ENCODE assay signal across 20 cellular contexts in genomic region chr9:136232964-136233363, GRCh38. TPM values are rescaled to one million over a fixed set of nuclear protein-coding genes. Genes with fewer than 3 reads are reported as not detected.
DNase-seq lines count a peak whose midpoint lies in the region; ATAC-seq, FAIRE-seq and TF ChIP-seq lines count a peak whose summit lies in the region.
"Had no signal": no experiment of that assay in that cellular context is flagged by ENCODE, and none has a peak within 500 bp of the region (broad histone marks: within the 10 kb centered on the region; RNA-seq: fewer than 3 reads in every experiment).

No MANE protein-coding gene starts in this region.

- peak; percentile 50 for FAIRE-seq in bronchial epithelial cell (lab: Jason Lieb, UNC)
- FAIRE-seq: endothelial cell of umbilical vein, keratinocyte, small intestine had no signal

- H3K4me1 ChIP-seq in BLaER1, result peaks cover 100% of the 10 kb centered on the region
- peaks cover 46 to 100% (median 96%) of the 10 kb centered on the region in 10 experiments for H3K4me1 ChIP-seq in BLaER1 treated with 17β-estradiol and CSF1 and Interleukin-3, amounts not matched to agents 10 nM and 100 nM

- H3K4me3 ChIP-seq in BLaER1 (no peak overlapping the region), SK-N-MC (no peak overlapping the region), bronchial epithelial cell (ENCODE audit: low read depth, low read length) (no peak overlapping the region)
- no peak overlapping the region; a peak in 1 of 20 replicates for H3K4me3 ChIP-seq in BLaER1 treated with 17β-estradiol and CSF1 and Interleukin-3, amounts not matched to agents 10 nM and 100 nM

- H3K27ac ChIP-seq in BLaER1 (peak overlapping the region; percentile 42), SK-N-MC (0 out of 2 replicates have a peak overlapping the region, but pooled peaks have one; percentile 3)
- no peak overlapping the region; a peak in 1 of 22 replicates for H3K27ac ChIP-seq in BLaER1 treated with 17β-estradiol and CSF1 and Interleukin-3, amounts not matched to agents 10 nM and 100 nM

- peaks cover 97% of the 10 kb centered on the region for H4K20me1 ChIP-seq in BLaER1
- H4K20me1 ChIP-seq in BLaER1 treated with 17β-estradiol and CSF1 and Interleukin-3, amounts not matched to agents 10 nM and 100 nM, result peaks cover 20 to 100% (median 98%) of the 10 kb centered on the region in 11 experiments; a peak in 21 of 22 replicates

- peak overlapping the region; percentile 94 for H3K4me2 ChIP-seq in BLaER1
- peak overlapping the region; percentile 77 to 99 (median 94) for H3K4me2 ChIP-seq in BLaER1 treated with 17β-estradiol and CSF1 and Interleukin-3, amounts not matched to agents 10 nM and 100 nM

- DNase-seq in SK-N-MC (ENCODE audit: low read depth, low spot score), result no peak
- DNase-seq in bronchial epithelial cell (ENCODE audit: low read depth), result no peak
- DNase-seq: AML-193; Calu3; cortex of kidney; hippocampal formation; KG1; natural killer cell; NCI-H1092 treated with DMSO at 0.1 percent for 48 hours; posterior cingulate gyrus; small intestine; stimulated activated CD8-positive, alpha-beta memory T cell treated with anti-CD3 and anti-CD28 coated beads, Interleukin-4, amount 100 ng/mL, for 48 hours had no signal

- H3K9ac ChIP-seq in BLaER1 (peak overlapping the region; percentile 43; the same call in 1 of the 2 replicates), SK-N-MC (ENCODE audit: insufficient read length) (no peak overlapping the region)
- H3K9ac ChIP-seq in BLaER1 treated with 17β-estradiol and CSF1 and Interleukin-3, amounts not matched to agents 10 nM and 100 nM, result peak overlapping the region in 4 of 11 experiments; percentile 14 to 53 (median 32); a peak in 6 of 22 replicates

- no peaks in the 10 kb centered on the region for H3K27me3 ChIP-seq in BLaER1
- H3K27me3 ChIP-seq in BLaER1 treated with 17β-estradiol and CSF1 and Interleukin-3, amounts not matched to agents 10 nM and 100 nM, result peaks cover 0 to 20% (median 0%) of the 10 kb centered on the region in 11 experiments; a peak in 6 of 22 replicates
- no peaks in the 10 kb centered on the region for H3K27me3 ChIP-seq in bronchial epithelial cell (ENCODE audit: control insufficient read depth, insufficient read depth, low read length)

- no peak for TF ChIP-seq CTCF in bronchial epithelial cell (IDR thresholded peaks at IDR 0.05; ENCODE audit: insufficient read depth, low read length, severe bottlenecking)

- H3K36me3 ChIP-seq in BLaER1, result peaks cover 59% of the 10 kb centered on the region
- peaks cover 8 to 54% (median 40%) of the 10 kb centered on the region in 11 experiments; a peak in 20 of 22 replicates for H3K36me3 ChIP-seq in BLaER1 treated with 17β-estradiol and CSF1 and Interleukin-3, amounts not matched to agents 10 nM and 100 nM
- peaks cover 11% of the 10 kb centered on the region; the same call in 1 of the 2 replicates for H3K36me3 ChIP-seq in SK-N-MC (ENCODE audit: insufficient read depth, low read length)
- H3K36me3 ChIP-seq in bronchial epithelial cell (ENCODE audit: control insufficient read depth, insufficient read depth, low read length), result peaks cover 11% of the 10 kb centered on the region

- ATAC-seq in GM21737 (IDR thresholded peaks at IDR 0.05; ENCODE audit: unreplicated experiment) (no peak), HG02885 (IDR thresholded peaks at IDR 0.05; ENCODE audit: poor library complexity, unreplicated experiment) (no peak), GM21390 (IDR thresholded peaks at IDR 0.05; ENCODE audit: unreplicated experiment) (no peak)
- ATAC-seq: natural killer cell had no signal

- H3K9me3 ChIP-seq in BLaER1, result no peaks in the 10 kb centered on the region
- H3K9me3 ChIP-seq in BLaER1 treated with 17β-estradiol and CSF1 and Interleukin-3, amounts not matched to agents 10 nM and 100 nM (replicated peaks in 1 of 11), result no peaks in the 10 kb centered on the region
- H3K9me3 ChIP-seq in SK-N-MC (ENCODE audit: low read depth, low read length), result no peaks in the 10 kb centered on the region

RNA-seq across cellular contexts. Expression of gene QSOX2, which starts 12.6 kb away (rescaled TPM):
- total RNA-seq in bronchial epithelial cell, result 10.6 and 12.1 TPM in 2 replicates

RNA-seq across cellular contexts. Expression of gene LHX3, which starts 28.0 kb away (rescaled TPM):
- not detected in 2 replicates for total RNA-seq in bronchial epithelial cell
- total RNA-seq: Calu3, endothelial cell of umbilical vein, lung microvascular endothelial cell had no signal

Comparison
In these comparisons a context has a peak if more than half of its experiments do, and no peak if none do; other contexts are left out.
1. H3K27ac ChIP-seq: peak in BLaER1 (single experiment) and SK-N-MC (single experiment); none in BLaER1 treated with 17β-estradiol and CSF1 and Interleukin-3, amounts not matched to agents 10 nM and 100 nM (0 of 11).